ENCODE assay signal across 8 cellular contexts in the genomic region with DNA sequence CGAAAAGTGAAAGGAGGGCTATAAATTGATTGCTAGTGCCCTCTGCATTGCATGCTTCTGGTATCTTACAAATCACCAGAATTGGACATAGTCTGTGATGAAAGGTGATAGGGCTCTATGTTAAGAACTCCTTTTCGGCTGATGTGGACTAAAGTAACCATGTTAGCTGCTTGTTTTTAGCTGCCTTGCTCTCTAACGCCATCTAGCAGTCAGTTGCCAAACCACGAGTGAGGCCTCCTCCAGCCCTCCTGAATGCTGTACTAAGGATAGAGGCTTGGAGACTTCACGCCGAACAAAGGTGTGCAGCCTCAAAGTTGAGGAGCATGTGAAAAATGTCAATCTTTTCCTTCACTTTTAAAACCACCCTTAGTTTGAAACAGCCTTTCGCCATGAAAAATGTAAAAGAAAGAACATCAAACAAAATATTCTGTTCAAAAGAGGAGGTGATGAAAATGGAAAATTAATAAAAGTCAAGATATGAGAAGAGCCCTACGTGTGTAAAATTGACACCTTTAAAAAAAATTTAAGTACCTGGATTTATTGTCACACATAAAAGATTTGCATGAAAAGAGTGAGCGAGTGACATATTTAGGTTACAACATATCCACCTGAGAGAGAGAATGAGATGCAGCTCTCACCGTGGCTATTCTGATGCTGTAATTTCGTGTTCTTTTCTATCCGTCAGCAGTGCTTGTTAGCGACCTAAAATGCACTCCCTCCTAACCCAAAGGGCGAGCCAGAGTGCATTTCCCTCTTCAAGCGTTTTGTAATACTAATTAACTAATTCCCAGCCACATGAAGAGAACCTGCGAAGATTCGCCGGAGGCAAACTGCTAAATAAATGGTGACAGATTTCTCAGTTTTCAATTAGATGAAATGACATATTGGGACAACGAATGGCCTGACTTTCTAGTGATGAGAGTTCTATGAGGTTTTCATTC. TPM values are rescaled to one million over a fixed set of nuclear protein-coding genes. Genes with fewer than 3 reads are reported as not detected.
DNase-seq lines count a peak whose midpoint lies in the region; ATAC-seq and TF ChIP-seq lines count a peak whose summit lies in the region.

No MANE protein-coding gene starts in this region.

- H3K27ac ChIP-seq in GM23248 (no peak overlapping the region), KMS-11 (no peak overlapping the region), angular gyrus (ENCODE audit: low read depth, low read length) (peak overlapping the region; percentile 63)

- H3K79me2 ChIP-seq in GM23248 (ENCODE audit: insufficient read depth) (no peaks in the 10 kb centered on the region), KMS-11 (ENCODE audit: insufficient read depth, low read depth) (no peaks in the 10 kb centered on the region)

- DNase-seq in GM12865 (ENCODE audit: low read depth) (peak; percentile 65), GM23248 (peak; percentile 58), RKO (ENCODE audit: low spot score) (peak; percentile 55), hypothalamus (lab: John Stamatoyannopoulos, UW) (peak in 35 of 51 donors; percentile 1 to 70 (median 34))
- peak; percentile 41 for DNase-seq in stimulated activated CD4-positive, alpha-beta T cell treated with anti-CD3 and anti-CD28 coated beads, Interleukin-1b, Interleukin-23, amount 100 ng/mL, for 48 hours

- H3K27me3 ChIP-seq in GM23248 (replicated peaks; ENCODE audit: insufficient read depth) (0 out of 2 replicates have a peak, but pooled peaks cover 5% of the 10 kb centered on the region), KMS-11 (ENCODE audit: insufficient read depth, low read depth) (no peaks in the 10 kb centered on the region)

- ATAC-seq in esophagus mucosa, result no peak

- no peaks in the 10 kb centered on the region for H4K20me1 ChIP-seq in GM23248 (ENCODE audit: insufficient read depth)
- H4K20me1 ChIP-seq in KMS-11 (ENCODE audit: insufficient read depth), result no peaks in the 10 kb centered on the region

- no peaks in the 10 kb centered on the region for H3K9me3 ChIP-seq in GM23248 (ENCODE audit: low read depth)

- H2AFZ ChIP-seq in GM23248, result no peak overlapping the region
- no peak overlapping the region for H2AFZ ChIP-seq in KMS-11 (ENCODE audit: low read depth)

- in situ Hi-C loops in GM23248 (cut with MboI), result no loop called here

- H3K4me1 ChIP-seq in GM23248 (ENCODE audit: insufficient read depth) (no peaks in the 10 kb centered on the region), KMS-11 (ENCODE audit: low read depth, poor library complexity, severe bottlenecking) (no peaks in the 10 kb centered on the region)

- no peak overlapping the region for H3K4me2 ChIP-seq in GM23248 (ENCODE audit: unreplicated experiment)
- 0 out of 2 replicates have a peak overlapping the region, but pooled peaks have one; percentile 13 for H3K4me2 ChIP-seq in KMS-11

- WGBS in GM23248 (ENCODE audit: low coverage in 1 of 2, low lambda C conversion rate in 2 of 2, missing lambda C conversion rate in 2 of 2), 2 experiments, result 46% methylated on average over 19 of the region's 19 CpGs

- H3F3A ChIP-seq in GM23248 (ENCODE audit: insufficient read depth), result no peaks in the 10 kb centered on the region

- H3K4me3 ChIP-seq in GM12865 (ENCODE audit: low read depth, low read length) (no peak overlapping the region), GM23248 (no peak overlapping the region), KMS-11 (IDR thresholded peaks at IDR 0.05; ENCODE audit: insufficient read depth, low read depth, low read length) (no peak overlapping the region)

- H3K36me3 ChIP-seq in GM23248 (ENCODE audit: low read depth) (no peaks in the 10 kb centered on the region), KMS-11 (ENCODE audit: insufficient read depth) (no peaks in the 10 kb centered on the region)

- no peaks in the 10 kb centered on the region for H3K9me2 ChIP-seq in GM23248 (ENCODE audit: insufficient read depth)

- TF ChIP-seq CTCF in GM12865 (IDR thresholded peaks at IDR 0.05; ENCODE audit: insufficient read depth, low read depth, low read length, missing control alignments), result peak; percentile 91
- peak; percentile 75 for TF ChIP-seq CTCF in KMS-11 (conservative IDR thresholded peaks at IDR 0.05; ENCODE audit: low read depth, low read length)

- no peak overlapping the region for H3K9ac ChIP-seq in GM23248
- no peak overlapping the region for H3K9ac ChIP-seq in KMS-11

RNA-seq across cellular contexts. Expression of a gene that starts 8.0 kb away (rescaled TPM):
- not detected in 2 replicates for total RNA-seq in GM23248 (2014; rRNA removed; shearing (Covaris generic))
- not detected in 2 replicates for polyA plus RNA-seq in GM23248 (2016; fragmentation: Nextera tagmentation; extraction: Ambion mirVana)
- not detected for total RNA-seq in esophagus mucosa
